1 cellular context compared by ENCODE assay signal in genomic region chr3:159787191-159787590, GRCh38.
TF ChIP-seq lines count a peak whose summit lies in the region.

No MANE protein-coding gene starts in this region.

TF ChIP-seq in HepG2, 621 proteins besides CTCF, POLR2A, EP300 and RAD21 (continued from another document and continues in another):
- TF ChIP-seq SP4 (CRISPR knock-in tag; IDR thresholded peaks at IDR 0.05), result no peak
- TF ChIP-seq ZNF569 (CRISPR knock-in tag; IDR thresholded peaks at IDR 0.05; ENCODE audit: borderline replicate concordance), result no peak
- TF ChIP-seq MXI1 (IDR thresholded peaks at IDR 0.05; ENCODE audit: borderline replicate concordance, low read depth, low read length), result no peak
- no peak for TF ChIP-seq PHB2 (IDR thresholded peaks at IDR 0.05; ENCODE audit: partially characterized antibody)
- TF ChIP-seq RBM22 (optimal IDR thresholded peaks at IDR 0.05; ENCODE audit: low read length), result no peak
- no peak for TF ChIP-seq ZNF407 (CRISPR knock-in tag; IDR thresholded peaks at IDR 0.05; ENCODE audit: not compliant biosample characterization)
- TF ChIP-seq ARNT (IDR thresholded peaks at IDR 0.05), result no peak
- no peak for TF ChIP-seq ATF5 (CRISPR knock-in tag; IDR thresholded peaks at IDR 0.05; ENCODE audit: low read depth)
- TF ChIP-seq ZNF777 (CRISPR knock-in tag; IDR thresholded peaks at IDR 0.05), result no peak
- TF ChIP-seq ZNF850 (CRISPR knock-in tag; conservative IDR thresholded peaks at IDR 0.05), result no peak
- no peak for TF ChIP-seq HNF4G (IDR thresholded peaks at IDR 0.05; ENCODE audit: borderline replicate concordance, low read depth, low read length)
- no peak for TF ChIP-seq HNF4G (CRISPR knock-in tag; IDR thresholded peaks at IDR 0.05; ENCODE audit: borderline replicate concordance, low read depth)
- no peak for TF ChIP-seq ZNF280B (CRISPR knock-in tag; IDR thresholded peaks at IDR 0.05; ENCODE audit: borderline replicate concordance)
- no peak for TF ChIP-seq ZNF276 (CRISPR knock-in tag; IDR thresholded peaks at IDR 0.05; ENCODE audit: low read depth)
- no peak for TF ChIP-seq ZNF451 (CRISPR knock-in tag; IDR thresholded peaks at IDR 0.05)
- no peak for TF ChIP-seq ZNF510 (CRISPR knock-in tag; IDR thresholded peaks at IDR 0.05; ENCODE audit: low read depth)
- no peak for TF ChIP-seq ZNF841 (CRISPR knock-in tag; IDR thresholded peaks at IDR 0.05; ENCODE audit: borderline replicate concordance)
- no peak for TF ChIP-seq SETDB1 (CRISPR knock-in tag; IDR thresholded peaks at IDR 0.05; ENCODE audit: borderline replicate concordance)
- TF ChIP-seq HOMEZ (CRISPR knock-in tag; IDR thresholded peaks at IDR 0.05; ENCODE audit: low read depth), result peak; percentile 48; the same call in 1 of the 2 replicates
- no peak for TF ChIP-seq ZNF383 (CRISPR knock-in tag; IDR thresholded peaks at IDR 0.05; ENCODE audit: borderline replicate concordance)
- TF ChIP-seq CERS6 (CRISPR knock-in tag; IDR thresholded peaks at IDR 0.05), result no peak
- no peak for TF ChIP-seq REPIN1 (CRISPR knock-in tag; IDR thresholded peaks at IDR 0.05; ENCODE audit: borderline replicate concordance, low read depth)
- no peak for TF ChIP-seq MLX (CRISPR knock-in tag; IDR thresholded peaks at IDR 0.05)
- TF ChIP-seq NCOA5 (CRISPR knock-in tag; IDR thresholded peaks at IDR 0.05), result no peak
- TF ChIP-seq HDAC1 (CRISPR knock-in tag; IDR thresholded peaks at IDR 0.05), result no peak
- no peak for TF ChIP-seq ZNF775 (CRISPR knock-in tag; IDR thresholded peaks at IDR 0.05; ENCODE audit: borderline replicate concordance)
- TF ChIP-seq CBX1 (IDR thresholded peaks at IDR 0.05; ENCODE audit: low read depth), result no peak
- TF ChIP-seq GATAD1 (CRISPR knock-in tag; IDR thresholded peaks at IDR 0.05), result no peak
- no peak for TF ChIP-seq SRSF9 (IDR thresholded peaks at IDR 0.05; ENCODE audit: borderline replicate concordance, insufficient read depth, low read depth, low read length, poor library complexity, severe bottlenecking)
- no peak for TF ChIP-seq RORA (CRISPR knock-in tag; IDR thresholded peaks at IDR 0.05)
- 0 out of 2 replicates have a peak, but pooled peaks have one; percentile 11 for TF ChIP-seq ATF1 (CRISPR knock-in tag; IDR thresholded peaks at IDR 0.05)
- TF ChIP-seq TBX3 (IDR thresholded peaks at IDR 0.05; ENCODE audit: borderline replicate concordance), result no peak
- no peak for TF ChIP-seq ZFP91 (CRISPR knock-in tag; IDR thresholded peaks at IDR 0.05; ENCODE audit: borderline replicate concordance)
- TF ChIP-seq ZNF576 (CRISPR knock-in tag; IDR thresholded peaks at IDR 0.05), result no peak
- TF ChIP-seq JARID2 (CRISPR knock-in tag; IDR thresholded peaks at IDR 0.05; ENCODE audit: insufficient replicate concordance), result no peak
- TF ChIP-seq ELK4 (CRISPR knock-in tag; IDR thresholded peaks at IDR 0.05; ENCODE audit: borderline replicate concordance), result no peak
- TF ChIP-seq ZSCAN29 (CRISPR knock-in tag; conservative IDR thresholded peaks at IDR 0.05), result no peak
- no peak for TF ChIP-seq HOXD1 (CRISPR knock-in tag; IDR thresholded peaks at IDR 0.05)
- TF ChIP-seq ZNF644 (CRISPR knock-in tag; IDR thresholded peaks at IDR 0.05; ENCODE audit: low read depth), result peak; percentile 68; the same call in 1 of the 2 replicates
- no peak for TF ChIP-seq FOXK2 (IDR thresholded peaks at IDR 0.05)
- TF ChIP-seq XRCC5 (optimal IDR thresholded peaks at IDR 0.05; ENCODE audit: low read length), result peak; percentile 72
- no peak for TF ChIP-seq ZMAT3 (CRISPR knock-in tag; conservative IDR thresholded peaks at IDR 0.05)
- no peak for TF ChIP-seq KLF15 (CRISPR knock-in tag; IDR thresholded peaks at IDR 0.05; ENCODE audit: borderline replicate concordance)
- TF ChIP-seq CSRNP1 (CRISPR knock-in tag; IDR thresholded peaks at IDR 0.05), result no peak
